ENCODE assay signal across 9 cellular contexts in genomic region chr12:111775205-111776193, GRCh38. TPM values are rescaled to one million over a fixed set of nuclear protein-coding genes. Genes with fewer than 3 reads are reported as not detected.
DNase-seq lines count a peak whose midpoint lies in the region; ATAC-seq and TF ChIP-seq lines count a peak whose summit lies in the region.
"Had no signal": no experiment of that assay in that cellular context is flagged by ENCODE, and none has a peak within 500 bp of the region (broad histone marks: within the 10 kb centered on the region; RNA-seq: fewer than 3 reads in every experiment).

No MANE protein-coding gene starts in this region.

- H3K9me3 Mint-ChIP-seq in activated naive CD4-positive, alpha-beta T cell treated with anti-CD3 and anti-CD28 coated beads for 36 hours: no peaks in the 10 kb centered on the region

- H3K36me3 Mint-ChIP-seq in activated naive CD4-positive, alpha-beta T cell treated with anti-CD3 and anti-CD28 coated beads for 36 hours (ENCODE audit: low read depth): no peaks in the 10 kb centered on the region

- in situ Hi-C loops in astrocyte of the spinal cord (cut with HindIII; ENCODE audit: low sequenced_read_pairs): no loop called here

- CTCF ChIA-PET in activated naive CD4-positive, alpha-beta T cell treated with anti-CD3 and anti-CD28 coated beads for 36 hours (lab: Charles Lee): interaction anchor here (0.6 to 1.3 kb wide), 4 partner anchors 32 to 379 kb away, joined by 3 to 4 read pairs (median 3); no protein-coding TSS in a partner anchor

- H3K27me3 ChIP-seq in spleen (replicated peaks in 1 of 7): no peaks in the 10 kb centered on the region

- peak overlapping the region; percentile 48 for H3K4me3 ChIP-seq in NB4 (ENCODE audit: low read depth, low read length)
- no peak overlapping the region for H3K4me3 ChIP-seq in astrocyte of the spinal cord (ENCODE audit: low read depth, low read length)
- peak overlapping the region in 1 of 8 donors; percentile 49 for H3K4me3 ChIP-seq in spleen

- peaks cover 0 to 6% (median 0%) of the 10 kb centered on the region in 6 donors for H3K36me3 ChIP-seq in spleen

- intact Hi-C loops in spleen (cut with DNase I; ENCODE audit: low total_unique reads): no loop called here
- intact Hi-C loops in activated naive CD4-positive, alpha-beta T cell treated with anti-CD3 and anti-CD28 coated beads for 36 hours (cut with micrococcal nuclease): no loop called here

- H3K9me3 ChIP-seq in spleen: no peaks in the 10 kb centered on the region

- peak; percentile 62 for ATAC-seq in GM21619 (IDR thresholded peaks at IDR 0.05; ENCODE audit: unreplicated experiment)
- ATAC-seq: HCT116 had no signal

- WGBS in spleen, 5 donors: 20 to 28% (median 22%) methylated on average over 15 of the region's 15 CpGs

- TF ChIP-seq POLR2A in NB4 (IDR thresholded peaks at IDR 0.05; ENCODE audit: extremely low read depth, insufficient read length): peak; percentile 94
- TF ChIP-seq POLR2A in spleen (IDR thresholded peaks at IDR 0.05): peak in 1 of 3 donors; percentile 54

- peaks cover 6% of the 10 kb centered on the region for H3K4me1 Mint-ChIP-seq in activated naive CD4-positive, alpha-beta T cell treated with anti-CD3 and anti-CD28 coated beads for 36 hours (ENCODE audit: low read depth)

- H3K4me1 ChIP-seq in spleen: peaks cover 32 to 96% (median 62%) of the 10 kb centered on the region in 6 donors

- no peak overlapping the region for H3K4me3 Mint-ChIP-seq in activated naive CD4-positive, alpha-beta T cell treated with anti-CD3 and anti-CD28 coated beads for 36 hours

- peak overlapping the region; percentile 67 to 95 (median 88) for H3K27ac ChIP-seq in spleen

- no peak for TF ChIP-seq CTCF in NB4 (IDR thresholded peaks at IDR 0.05; ENCODE audit: low read depth, low read length)
- TF ChIP-seq CTCF in astrocyte of the spinal cord (IDR thresholded peaks at IDR 0.05; ENCODE audit: low read depth, low read length): no peak
- no peak for TF ChIP-seq CTCF in spleen (IDR thresholded peaks at IDR 0.05 in 8 of 11, conservative IDR thresholded peaks at IDR 0.05 in 3 of 11)

- H3K27ac Mint-ChIP-seq in activated naive CD4-positive, alpha-beta T cell treated with anti-CD3 and anti-CD28 coated beads for 36 hours: no peak overlapping the region

- DNase-seq in CMK (ENCODE audit: low read depth): peak; percentile 63
- DNase-seq in NB4 (ENCODE audit: low read depth): peak; percentile 98
- peak; percentile 72 for DNase-seq in astrocyte of the spinal cord (ENCODE audit: low read depth, low spot score)
- DNase-seq in iris pigment epithelial cell (ENCODE audit: low read depth): peak; percentile 85
- peak; percentile 93 for DNase-seq in spleen
- DNase-seq in activated naive CD4-positive, alpha-beta T cell treated with anti-CD3 and anti-CD28 coated beads for 36 hours: no peak
- no peak for DNase-seq in activated effector memory CD4-positive, alpha-beta T cell treated with Interleukin-2 at 50 U/mL for 16 hours

- peaks cover 4% of the 10 kb centered on the region for H3K27me3 Mint-ChIP-seq in activated naive CD4-positive, alpha-beta T cell treated with anti-CD3 and anti-CD28 coated beads for 36 hours (ENCODE audit: low read depth)

RNA-seq across cellular contexts. Expression of gene ALDH2, which starts 8.8 kb away (rescaled TPM):
- total RNA-seq in spleen: 10 to 100 TPM; 47.0 to 78.9 (median 53.5) TPM
- 10 to 100 TPM; 30.8 to 33.4 (median 32.7) TPM for polyA plus RNA-seq in spleen
- 1 to 10 TPM; 4.0 to 4.6 TPM for total RNA-seq in activated naive CD4-positive, alpha-beta T cell treated with anti-CD3 and anti-CD28 coated beads for 36 hours

Comparison
In these comparisons a context has a peak if more than half of its experiments do, and no peak if none do; other contexts are left out.
1. DNase-seq: peak in CMK (single experiment), NB4 (single experiment), astrocyte of the spinal cord (single experiment), iris pigment epithelial cell (single experiment) and spleen (single experiment); none in activated naive CD4-positive, alpha-beta T cell treated with anti-CD3 and anti-CD28 coated beads for 36 hours (single experiment) and activated effector memory CD4-positive, alpha-beta T cell treated with Interleukin-2 at 50 U/mL for 16 hours (single experiment).
2. RNA of gene ALDH2, which starts 8.8 kb away (total RNA-seq): 47.0 to 78.9 TPM in spleen; 4.0 to 4.6 TPM in activated naive CD4-positive, alpha-beta T cell treated with anti-CD3 and anti-CD28 coated beads for 36 hours; every median in the first group is over 4 times any median in the second.